Comparison of ENCODE assay signal across 8 cellular contexts in the genomic region with DNA sequence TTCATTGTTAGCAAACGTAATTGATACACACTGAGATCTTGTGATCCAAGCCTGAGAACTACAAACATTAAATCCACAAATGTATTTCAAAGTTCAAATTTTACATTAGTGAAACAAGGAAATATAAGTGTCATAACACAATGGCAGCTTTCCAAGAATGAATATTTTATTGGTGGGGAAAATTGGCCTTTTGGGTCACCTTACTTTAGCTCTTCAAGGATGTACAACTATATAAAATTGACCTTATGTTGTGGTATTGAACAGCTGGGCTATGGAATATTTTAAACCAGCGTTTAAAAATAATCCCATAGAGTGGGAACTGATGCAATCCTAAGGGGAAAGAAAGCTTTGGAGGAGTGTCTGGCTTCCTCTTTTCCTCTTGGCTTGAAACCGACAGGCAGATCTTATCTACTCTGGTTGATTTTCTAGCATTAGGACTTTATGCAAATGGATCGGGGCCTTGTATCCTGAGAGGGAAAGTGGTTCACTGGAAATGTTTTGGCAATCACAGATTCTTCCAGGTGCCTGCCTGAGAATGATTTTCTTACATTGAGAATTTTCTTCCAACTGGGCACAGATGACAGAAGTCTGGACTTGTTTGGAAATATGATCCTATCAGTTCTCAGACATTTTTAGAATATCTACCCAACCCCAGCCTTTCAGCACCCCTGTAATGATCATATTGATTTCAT.
DNase-seq lines count a peak whose midpoint lies in the region; ATAC-seq and TF ChIP-seq lines count a peak whose summit lies in the region.
"Had no signal": no experiment of that assay in that cellular context is flagged by ENCODE, and none has a peak within 500 bp of the region (broad histone marks: within the 10 kb centered on the region; RNA-seq: fewer than 3 reads in every experiment).

No MANE protein-coding gene starts in this region.

- peak; percentile 85 for DNase-seq in LNCaP clone FGC (ENCODE audit: low read depth)
- DNase-seq in amniotic epithelial cell (ENCODE audit: low read depth): peak; percentile 87
- peak; percentile 49 for DNase-seq in iris pigment epithelial cell (ENCODE audit: low read depth)
- DNase-seq in type B pancreatic cell (ENCODE audit: extremely low spot score, unreplicated experiment): no peak
- no peak for DNase-seq in NCI-H187 treated with DMSO at 0.1 percent for 48 hours (lab: John Stamatoyannopoulos, UW)
- no peak for DNase-seq in NCI-H2196 (lab: John Stamatoyannopoulos, UW; ENCODE audit: unreplicated experiment)

- H3K4me1 Mint-ChIP-seq in type B pancreatic cell (ENCODE audit: unreplicated experiment): peaks cover 51% of the 10 kb centered on the region

- no peak for ATAC-seq in HG03139 (IDR thresholded peaks at IDR 0.05; ENCODE audit: unreplicated experiment)
- ATAC-seq: HCT116 had no signal

- no peaks in the 10 kb centered on the region for H3K36me3 Mint-ChIP-seq in type B pancreatic cell

- H3K27ac Mint-ChIP-seq in type B pancreatic cell: peak overlapping the region; percentile 66

- H3K9me3 Mint-ChIP-seq in type B pancreatic cell: peaks cover 14% of the 10 kb centered on the region

- no peak for TF ChIP-seq CTCF in LNCaP clone FGC (IDR thresholded peaks at IDR 0.05; ENCODE audit: control insufficient read depth, extremely low read depth, insufficient read depth)
- no peak for TF ChIP-seq CTCF in type B pancreatic cell (conservative IDR thresholded peaks at IDR 0.05)

- H3K27me3 Mint-ChIP-seq in type B pancreatic cell: no peaks in the 10 kb centered on the region

- no peak overlapping the region for H3K4me3 ChIP-seq in LNCaP clone FGC (ENCODE audit: low read depth, low read length)

- H3K4me3 Mint-ChIP-seq in type B pancreatic cell: peak overlapping the region; percentile 40

Comparison
In these comparisons a context has a peak if more than half of its experiments do, and no peak if none do; other contexts are left out.
1. DNase-seq: peak in LNCaP clone FGC (single experiment), amniotic epithelial cell (single experiment) and iris pigment epithelial cell (single experiment); none in type B pancreatic cell (single experiment), NCI-H187 treated with DMSO at 0.1 percent for 48 hours (single experiment) and NCI-H2196 (single experiment).